ENCODE assay signal across 1 cellular context in genomic region chr20:37398750-37399621, GRCh38.
TF ChIP-seq lines count a peak whose summit lies in the region.

No MANE protein-coding gene starts in this region.

TF ChIP-seq in HCT116, 20 proteins besides CTCF, POLR2A, EP300 and RAD21 (continued from another document):
- TF ChIP-seq REST (IDR thresholded peaks at IDR 0.05; ENCODE audit: low read depth) (no peak), TCF7L2 (IDR thresholded peaks at IDR 0.05; ENCODE audit: borderline replicate concordance, extremely low read depth, insufficient read depth, insufficient read length) (no peak), CBX3 (IDR thresholded peaks at IDR 0.05; ENCODE audit: low read depth) (no peak), ELF1 (IDR thresholded peaks at IDR 0.05; ENCODE audit: borderline replicate concordance, low read depth) (no peak), MAX (IDR thresholded peaks at IDR 0.05) (no peak)
